25 cellular contexts compared by ENCODE assay signal in genomic region chr1:156776942-156777341, GRCh38. TPM values are rescaled to one million over a fixed set of nuclear protein-coding genes. Genes with fewer than 3 reads are reported as not detected.
DNase-seq lines count a peak whose midpoint lies in the region; ATAC-seq, FAIRE-seq and TF ChIP-seq lines count a peak whose summit lies in the region.
"Had no signal": no experiment of that assay in that cellular context is flagged by ENCODE, and none has a peak within 500 bp of the region (broad histone marks: within the 10 kb centered on the region; RNA-seq: fewer than 3 reads in every experiment).

No MANE protein-coding gene starts in this region.

- H3K27ac Mint-ChIP-seq in natural killer cell (peak overlapping the region; percentile 16 to 60), H9 (0 out of 7 replicates have a peak overlapping the region, but pooled peaks of 1 of the 3 experiments have one; percentile 1)
- H3K27ac Mint-ChIP-seq in natural killer cell treated with Interleukin-12 subunit alpha and Interleukin-12 subunit beta and Interleukin-15 and Interleukin-18, amount 100 ng/mL, for 72 hours = peak overlapping the region in 1 of 2 donors; percentile 6
- peak overlapping the region; percentile 10 for H3K27ac Mint-ChIP-seq in stimulated activated effector memory CD8-positive, alpha-beta T cell treated with anti-CD3 and anti-CD28 coated beads, Interleukin-12 subunit alpha, Interleukin-12 subunit beta, amount 100 ng/mL, for 72 hours
- H3K27ac Mint-ChIP-seq: activated naive CD8-positive, alpha-beta T cell; progenitor cell of endocrine pancreas had no signal

- H4K5ac ChIP-seq in H9 (ENCODE audit: insufficient read length, low read depth, low read length) = no peak overlapping the region

- H3K4me2 ChIP-seq in K562 (ENCODE audit: insufficient read depth, low read length) = no peak overlapping the region
- no peak overlapping the region for H3K4me2 ChIP-seq in H9 (ENCODE audit: insufficient read depth, insufficient read length, low read length)
- H3K4me2 ChIP-seq: hepatocyte had no signal

- H3K79me2 ChIP-seq in K562 (ENCODE audit: control insufficient read depth, insufficient read depth, low read length) (peaks cover 91% of the 10 kb centered on the region), H9 (ENCODE audit: insufficient read depth, low read length) (peaks cover 22% of the 10 kb centered on the region; the same call in 1 of the 2 replicates)

- no peak for TF ChIP-seq POLR2A in K562 (conservative IDR thresholded peaks at IDR 0.05)

- no peak for TF ChIP-seq RAD21 in K562 (CRISPR knock-in tag; conservative IDR thresholded peaks at IDR 0.05 in 1 of 2, IDR thresholded peaks at IDR 0.05 in 1 of 2)

- H3K18ac ChIP-seq in H9 (ENCODE audit: insufficient read length, low read depth, low read length) = no peak overlapping the region

- DNase-seq in natural killer cell = no peak
- DNase-seq in natural killer cell treated with Interleukin-12 subunit alpha and Interleukin-12 subunit beta and Interleukin-15 and Interleukin-18, amount 100 ng/mL, for 72 hours (ENCODE audit: low spot score) = no peak
- DNase-seq in K562 (ENCODE audit: extremely low read depth in 1 of 4, low spot score in 3 of 4) = no peak
- DNase-seq in stimulated activated effector memory CD8-positive, alpha-beta T cell treated with anti-CD3 and anti-CD28 coated beads, Interleukin-12 subunit alpha, Interleukin-12 subunit beta, amount 100 ng/mL, for 72 hours (ENCODE audit: low spot score in 2 of 2) = no peak
- no peak for DNase-seq in H9
- DNase-seq: activated CD4-positive, alpha-beta T cell treated with anti-CD3 and anti-CD28 coated beads, Interleukin-2, amount 50 U/mL, for 1 hour; COR-L47; KBM-7; lower lobe of right lung; NCI-H1048; NCI-H2081; NK-92 treated with Interleukin-12 subunit alpha and Interleukin-12 subunit beta, amount 100 ng/mL, for 24 hours; stimulated activated CD8-positive, alpha-beta memory T cell treated with anti-CD3 and anti-CD28 coated beads, Interleukin-4, amount 100 ng/mL, for 48 hours; substantia nigra; uterus had no signal

- no peaks in the 10 kb centered on the region for H3K9me1 ChIP-seq in K562 (ENCODE audit: control insufficient read depth, insufficient read depth, low read length)

- POLR2A ChIA-PET in K562 (lab: Yijun Ruan, JAX) = interaction anchor here (0.8 to 1.3 kb wide), 6 partner anchors 10 to 36 kb away, joined by 3 to 4 read pairs (median 4); partner anchors contain the start of genes MRPL24 and PRCC

- H2AFZ ChIP-seq in K562 (ENCODE audit: low read depth, low read length) (no peak overlapping the region), H9 (ENCODE audit: low read length) (no peak overlapping the region)
- H2AFZ ChIP-seq: hepatocyte had no signal

- H3K4me1 ChIP-seq in K562 (replicated peaks in 1 of 2; ENCODE audit: control insufficient read depth in 2 of 2, insufficient read depth in 2 of 2, low read length in 2 of 2) (peaks cover 16 to 31% of the 10 kb centered on the region in 2 experiments), H9 (ENCODE audit: insufficient read depth, low read length) (no peaks in the 10 kb centered on the region)
- H3K4me1 ChIP-seq: uterus had no signal

- no TSS peak for BruUV-seq in K562 (replicated peaks; lab: Mats Ljungman, UMichigan)

- no peak overlapping the region for H2AK5ac ChIP-seq in H9 (ENCODE audit: insufficient read length, low read length)

- H3T11ph ChIP-seq in H9 (ENCODE audit: low read length) = no peak overlapping the region

- 54% methylated on average over 4 of the region's 4 CpGs for WGBS in K562 (ENCODE audit: insufficient coverage, low coverage, missing lambda C conversion rate)
- WGBS in H9 (ENCODE audit: extremely low coverage, insufficient read length, low lambda C conversion rate) = no CpG with 5 or more reads among the region's 4 CpGs

- intact Hi-C loops in natural killer cell (cut with micrococcal nuclease) = no loop called here
- intact Hi-C loops in K562 (cut with micrococcal nuclease) = no loop called here

- ATAC-seq in natural killer cell (no peak), K562 (peak; percentile 52; the same call in 2 of the 3 replicates), HG02759 (IDR thresholded peaks at IDR 0.05; ENCODE audit: unreplicated experiment) (no peak)
- no peak for ATAC-seq in natural killer cell treated with Interleukin-12 subunit alpha and Interleukin-12 subunit beta and Interleukin-15 and Interleukin-18, amount 100 ng/mL, for 72 hours
- no peak for ATAC-seq in stimulated activated effector memory CD8-positive, alpha-beta T cell treated with anti-CD3 and anti-CD28 coated beads, Interleukin-12 subunit alpha, Interleukin-12 subunit beta, amount 100 ng/mL, for 72 hours
- ATAC-seq: lower lobe of right lung, Right ventricle myocardium inferior had no signal

- H3K23me2 ChIP-seq in H9 (ENCODE audit: insufficient read length, low read depth, low read length, poor library complexity, severe bottlenecking) = no peaks in the 10 kb centered on the region

- peak overlapping the region in 1 of 2 experiments; percentile 18; a peak in 1 of 4 replicates for H3K9ac ChIP-seq in K562 (ENCODE audit: insufficient read depth in 1 of 2, low read depth in 2 of 2, low read length in 2 of 2)
- no peak overlapping the region for H3K9ac ChIP-seq in H9 (ENCODE audit: extremely low read depth, insufficient read length, low read length)

- in situ Hi-C loops in K562 (cut with MboI) = no loop called here

- H3K27me3 Mint-ChIP-seq in natural killer cell (ENCODE audit: low read depth in 2 of 2) (no peaks in the 10 kb centered on the region), H9 (ENCODE audit: low read depth) (no peaks in the 10 kb centered on the region)
- H3K27me3 Mint-ChIP-seq in natural killer cell treated with Interleukin-12 subunit alpha and Interleukin-12 subunit beta and Interleukin-15 and Interleukin-18, amount 100 ng/mL, for 72 hours = no peaks in the 10 kb centered on the region
- H3K27me3 Mint-ChIP-seq: activated naive CD8-positive, alpha-beta T cell; progenitor cell of endocrine pancreas had no signal

- H3K9me3 ChIP-seq in K562 (replicated peaks; ENCODE audit: control insufficient read depth, insufficient read depth, low read depth, low read length) (no peaks in the 10 kb centered on the region), H9 (ENCODE audit: control insufficient read depth, low read depth, low read length) (no peaks in the 10 kb centered on the region)
- H3K9me3 ChIP-seq: lower lobe of right lung, uterus had no signal

- no peak overlapping the region for H3K56ac ChIP-seq in H9 (ENCODE audit: insufficient read length, low read depth, low read length)

- no peak overlapping the region for H3K27ac ChIP-seq in K562 (ENCODE audit: extremely low read depth, low read depth, low read length)
- H3K27ac ChIP-seq in H9 (ENCODE audit: insufficient read length, low read depth, low read length) = no peak overlapping the region
- H3K27ac ChIP-seq: coronary artery, hepatocyte, lower lobe of right lung, uterus had no signal

- H3K79me1 ChIP-seq in H9 (ENCODE audit: insufficient read depth, low read depth, low read length, poor library complexity, severe bottlenecking) = peaks cover 19% of the 10 kb centered on the region

- no peak overlapping the region for H2BK5ac ChIP-seq in H9 (ENCODE audit: insufficient read length, low read length)

- H4K8ac ChIP-seq in H9 (replicated peaks; ENCODE audit: insufficient read length, low read depth, low read length) = no peak overlapping the region

- no peak overlapping the region for H4K91ac ChIP-seq in H9 (ENCODE audit: insufficient read length, low read depth, low read length)

- H3K4me1 Mint-ChIP-seq in natural killer cell = peaks cover 44 to 52% of the 10 kb centered on the region in 2 donors
- H3K4me1 Mint-ChIP-seq in natural killer cell treated with Interleukin-12 subunit alpha and Interleukin-12 subunit beta and Interleukin-15 and Interleukin-18, amount 100 ng/mL, for 72 hours (ENCODE audit: low read depth in 2 of 2) = peaks cover 40 to 54% of the 10 kb centered on the region in 2 donors
- H3K4me1 Mint-ChIP-seq in stimulated activated effector memory CD8-positive, alpha-beta T cell treated with anti-CD3 and anti-CD28 coated beads, Interleukin-12 subunit alpha, Interleukin-12 subunit beta, amount 100 ng/mL, for 72 hours = peaks cover 61% of the 10 kb centered on the region
- peaks cover 0 to 7% of the 10 kb centered on the region in 2 experiments; a peak in 2 of 4 replicates for H3K4me1 Mint-ChIP-seq in H9

- CTCF ChIA-PET in K562 (lab: Yijun Ruan, JAX; ENCODE audit: low intra/inter-chr PET ratio) = no interaction called here

- no peak overlapping the region for H2BK15ac ChIP-seq in H9 (ENCODE audit: low read depth, low read length)

- no peak overlapping the region for H3K4ac ChIP-seq in H9 (ENCODE audit: low read depth, low read length)

- H2BK12ac ChIP-seq in H9 (ENCODE audit: insufficient read length, low read depth, low read length) = no peak overlapping the region

- H3K36me3 Mint-ChIP-seq in natural killer cell (peaks cover 5% of the 10 kb centered on the region), H9 (ENCODE audit: insufficient read depth in 1 of 3, low read depth in 3 of 3) (peaks cover 3 to 25% (median 15%) of the 10 kb centered on the region in 3 experiments; a peak in 6 of 7 replicates)
- H3K36me3 Mint-ChIP-seq in natural killer cell treated with Interleukin-12 subunit alpha and Interleukin-12 subunit beta and Interleukin-15 and Interleukin-18, amount 100 ng/mL, for 72 hours = peaks cover 10% of the 10 kb centered on the region
- H3K36me3 Mint-ChIP-seq in stimulated activated effector memory CD8-positive, alpha-beta T cell treated with anti-CD3 and anti-CD28 coated beads, Interleukin-12 subunit alpha, Interleukin-12 subunit beta, amount 100 ng/mL, for 72 hours = peaks cover 89% of the 10 kb centered on the region

- TF ChIP-seq CTCF in natural killer cell (IDR thresholded peaks at IDR 0.05) (no peak), K562 (IDR thresholded peaks at IDR 0.05 in 2 of 3, conservative IDR thresholded peaks at IDR 0.05 in 1 of 3; ENCODE audit: insufficient read depth in 2 of 3, low read depth in 1 of 3, low read length in 3 of 3) (no peak), H9 (conservative IDR thresholded peaks at IDR 0.05) (no peak)

- H3K36me3 ChIP-seq in K562 (ENCODE audit: control insufficient read depth, insufficient read depth, low read length) = peaks cover 52% of the 10 kb centered on the region; the same call in 2 of the 3 replicates
- H3K36me3 ChIP-seq: uterus had no signal

- no peak for FAIRE-seq in K562 (lab: Jason Lieb, UNC)
- FAIRE-seq: H54, islet of Langerhans had no signal

- H3K23ac ChIP-seq in H9 (ENCODE audit: insufficient read length, low read depth, low read length) = no peak overlapping the region

- H3K14ac ChIP-seq in H9 (ENCODE audit: insufficient read depth, low read length) = no peak overlapping the region

- H3K27me3 ChIP-seq in K562 (ENCODE audit: control insufficient read depth in 2 of 2, insufficient read depth in 2 of 2, low read length in 2 of 2) (no peaks in the 10 kb centered on the region), H9 (ENCODE audit: insufficient read depth, low read length) (no peaks in the 10 kb centered on the region)
- H3K27me3 ChIP-seq: hepatocyte, uterus had no signal

- no peak for TF ChIP-seq EP300 in K562 (IDR thresholded peaks at IDR 0.05; ENCODE audit: low read length)

- no peak overlapping the region for H2BK120ac ChIP-seq in H9 (ENCODE audit: low read depth, low read length, poor library complexity, severe bottlenecking)

- H2BK20ac ChIP-seq in H9 (ENCODE audit: low read depth, low read length, poor library complexity, severe bottlenecking) = no peak overlapping the region

- H3K4me3 ChIP-seq in K562 = no peak overlapping the region
- H3K4me3 ChIP-seq: coronary artery, hepatocyte, lower lobe of right lung, uterus had no signal

- no peak overlapping the region for H3K4me3 Mint-ChIP-seq in natural killer cell
- no peak overlapping the region for H3K4me3 Mint-ChIP-seq in natural killer cell treated with Interleukin-12 subunit alpha and Interleukin-12 subunit beta and Interleukin-15 and Interleukin-18, amount 100 ng/mL, for 72 hours
- no peak overlapping the region for H3K4me3 Mint-ChIP-seq in stimulated activated effector memory CD8-positive, alpha-beta T cell treated with anti-CD3 and anti-CD28 coated beads, Interleukin-12 subunit alpha, Interleukin-12 subunit beta, amount 100 ng/mL, for 72 hours
- H3K4me3 Mint-ChIP-seq in H9 = no peak overlapping the region
- H3K4me3 Mint-ChIP-seq: nephron had no signal

- peaks cover 13% of the 10 kb centered on the region; the same call in 1 of the 2 replicates for H4K20me1 ChIP-seq in K562 (replicated peaks; ENCODE audit: control insufficient read depth, insufficient read depth, low read length)
- H4K20me1 ChIP-seq in H9 (ENCODE audit: control insufficient read depth, insufficient read depth, insufficient read length) = no peaks in the 10 kb centered on the region

- H3K9me3 Mint-ChIP-seq in natural killer cell = no peaks in the 10 kb centered on the region
- no peaks in the 10 kb centered on the region for H3K9me3 Mint-ChIP-seq in natural killer cell treated with Interleukin-12 subunit alpha and Interleukin-12 subunit beta and Interleukin-15 and Interleukin-18, amount 100 ng/mL, for 72 hours
- H3K9me3 Mint-ChIP-seq in stimulated activated effector memory CD8-positive, alpha-beta T cell treated with anti-CD3 and anti-CD28 coated beads, Interleukin-12 subunit alpha, Interleukin-12 subunit beta, amount 100 ng/mL, for 72 hours = no peaks in the 10 kb centered on the region
- no peaks in the 10 kb centered on the region for H3K9me3 Mint-ChIP-seq in H9
- H3K9me3 Mint-ChIP-seq: nephron had no signal

RNA-seq across cellular contexts. Expression of gene PRCC, which starts 9.6 kb away (rescaled TPM):
- total RNA-seq in natural killer cell = 10 to 100 TPM; 66.5 to 92.4 (median 69.1) TPM
- 100 to 1,000 TPM in 1 of 2 donors, 10 to 100 TPM in 1; 86.2 to 116 TPM for total RNA-seq in natural killer cell treated with Interleukin-12 subunit alpha and Interleukin-12 subunit beta and Interleukin-15 and Interleukin-18, amount 100 ng/mL, for 72 hours
- total RNA-seq in K562 (2011; cell fraction: chromatin; rRNA removed; ENCODE audit: low replicate concordance) = 111 and 116 TPM in 2 replicates
- 71.5 and 89.1 TPM in 2 replicates for total RNA-seq in K562 (2011; cell fraction: nucleolus; rRNA removed)
- total RNA-seq in K562 (2011; cell fraction: nucleoplasm; rRNA removed) = 86.8 and 90.6 TPM in 2 replicates
- 51.0 and 86.2 TPM in 2 replicates for total RNA-seq in K562 (2014; rRNA removed)
- 32.1 and 35.1 TPM in 2 replicates for total RNA-seq in K562 (2014; rRNA removed; fragmentation: Illumina TruSeq; extraction: Trizol)
- total RNA-seq in K562 (2015; rRNA removed; fragmentation: Illumina TruSeq; extraction: Trizol) = 35.8 and 41.1 TPM in 2 replicates
- 85.3 and 89.5 TPM in 2 replicates for total RNA-seq in K562 (2021)
- 38.8 and 70.2 TPM in 2 replicates for polyA plus RNA-seq in K562 (2011; rRNA removed)
- 75.7 and 85.5 TPM in 2 replicates for polyA plus RNA-seq in K562 (2011; cell fraction: cytosol; rRNA removed)
- 64.3 and 89.5 TPM in 2 replicates for polyA plus RNA-seq in K562 (2011; cell fraction: nucleus; rRNA removed)
- 58.6 and 81.0 TPM in 2 replicates for polyA plus RNA-seq in K562 (2012)
- 133 and 201 TPM in 2 replicates for polyA plus RNA-seq in K562 (2014; fragmentation: Illumina TruSeq; extraction: Trizol)
- polyA plus RNA-seq in K562 (2014; fragmentation: Nextera tagmentation; extraction: Ambion mirVana) = 10 to 100 TPM; 23.9 to 25.5 TPM
- 53.6 and 68.0 TPM in 2 replicates for polyA plus RNA-seq in K562 (2014; rRNA removed)
- 66.4 and 76.9 TPM in 2 replicates for polyA minus RNA-seq in K562 (2011; rRNA and poly(A)+ RNA removed)
- 41.1 and 58.4 TPM in 2 replicates for polyA minus RNA-seq in K562 (2011; cell fraction: cytosol; rRNA and poly(A)+ RNA removed)
- polyA minus RNA-seq in K562 (2011; cell fraction: nucleus; rRNA and poly(A)+ RNA removed) = 21.8 and 33.0 TPM in 2 replicates
- total RNA-seq in H9 (2021) = 129 TPM in 2 replicates

RNA-seq across cellular contexts. Expression of gene HDGF, which starts 25.5 kb away (rescaled TPM):
- total RNA-seq in natural killer cell (100 to 1,000 TPM in 1 of 3 donors, 10 to 100 TPM in 2; 95.3 to 110 (median 96.6) TPM), K562 (2014; rRNA removed) (470 and 501 TPM in 2 replicates), K562 (2014; rRNA removed; fragmentation: Illumina TruSeq; extraction: Trizol) (400 and 403 TPM in 2 replicates), K562 (2015; rRNA removed; fragmentation: Illumina TruSeq; extraction: Trizol) (392 and 404 TPM in 2 replicates), K562 (2021) (390 and 425 TPM in 2 replicates), H9 (2021) (308 and 310 TPM in 2 replicates)
- 100 to 1,000 TPM; 208 to 308 TPM for total RNA-seq in natural killer cell treated with Interleukin-12 subunit alpha and Interleukin-12 subunit beta and Interleukin-15 and Interleukin-18, amount 100 ng/mL, for 72 hours
- total RNA-seq in K562 (2011; cell fraction: chromatin; rRNA removed; ENCODE audit: low replicate concordance) = 54.5 and 99.5 TPM in 2 replicates
- total RNA-seq in K562 (2011; cell fraction: nucleolus; rRNA removed) = 73.4 and 78.6 TPM in 2 replicates
- 87.7 and 114 TPM in 2 replicates for total RNA-seq in K562 (2011; cell fraction: nucleoplasm; rRNA removed)
- polyA plus RNA-seq in K562 (2011; rRNA removed) (224 and 310 TPM in 2 replicates), K562 (2014; fragmentation: Illumina TruSeq; extraction: Trizol) (507 and 601 TPM in 2 replicates), K562 (2014; fragmentation: Nextera tagmentation; extraction: Ambion mirVana) (10 to 100 TPM; 38.8 to 41.8 TPM), K562 (2014; rRNA removed) (358 and 372 TPM in 2 replicates)
- 174 and 175 TPM in 2 replicates for polyA plus RNA-seq in K562 (2011; cell fraction: cytosol; rRNA removed)
- polyA plus RNA-seq in K562 (2011; cell fraction: nucleus; rRNA removed) = 182 and 185 TPM in 2 replicates
- polyA plus RNA-seq in K562 (2012) = 190 and 267 TPM in 2 replicates
- 142 and 177 TPM in 2 replicates for polyA minus RNA-seq in K562 (2011; rRNA and poly(A)+ RNA removed)
- polyA minus RNA-seq in K562 (2011; cell fraction: cytosol; rRNA and poly(A)+ RNA removed) = 120 and 140 TPM in 2 replicates
- polyA minus RNA-seq in K562 (2011; cell fraction: nucleus; rRNA and poly(A)+ RNA removed) = 33.7 and 57.2 TPM in 2 replicates

RNA-seq across cellular contexts. Expression of gene MRPL24, which starts 36.1 kb away (rescaled TPM):
- total RNA-seq in natural killer cell (10 to 100 TPM; 15.9 to 19.7 (median 18.7) TPM), K562 (2014; rRNA removed) (103 and 134 TPM in 2 replicates), K562 (2014; rRNA removed; fragmentation: Illumina TruSeq; extraction: Trizol) (91.6 and 91.8 TPM in 2 replicates), K562 (2015; rRNA removed; fragmentation: Illumina TruSeq; extraction: Trizol) (105 and 113 TPM in 2 replicates), K562 (2021) (74.0 and 74.3 TPM in 2 replicates), H9 (2021) (27.3 and 29.0 TPM in 2 replicates)
- 10 to 100 TPM; 52.9 to 71.2 TPM for total RNA-seq in natural killer cell treated with Interleukin-12 subunit alpha and Interleukin-12 subunit beta and Interleukin-15 and Interleukin-18, amount 100 ng/mL, for 72 hours
- 8.3 and 22.8 TPM in 2 replicates for total RNA-seq in K562 (2011; cell fraction: chromatin; rRNA removed; ENCODE audit: low replicate concordance)
- total RNA-seq in K562 (2011; cell fraction: nucleolus; rRNA removed) = 18.7 and 20.3 TPM in 2 replicates
- total RNA-seq in K562 (2011; cell fraction: nucleoplasm; rRNA removed) = 15.8 and 16.2 TPM in 2 replicates
- polyA plus RNA-seq in K562 (2011; rRNA removed) (97.5 and 101 TPM in 2 replicates), K562 (2014; fragmentation: Illumina TruSeq; extraction: Trizol) (153 and 163 TPM in 2 replicates), K562 (2014; fragmentation: Nextera tagmentation; extraction: Ambion mirVana) (100 to 1,000 TPM; 206 to 267 TPM), K562 (2014; rRNA removed) (115 and 141 TPM in 2 replicates)
- polyA plus RNA-seq in K562 (2011; cell fraction: cytosol; rRNA removed) = 66.6 and 77.0 TPM in 2 replicates
- 59.6 and 61.8 TPM in 2 replicates for polyA plus RNA-seq in K562 (2011; cell fraction: nucleus; rRNA removed)
- 90.5 and 117 TPM in 2 replicates for polyA plus RNA-seq in K562 (2012)
- 43.9 and 56.9 TPM in 2 replicates for polyA minus RNA-seq in K562 (2011; rRNA and poly(A)+ RNA removed)
- 23.8 and 27.5 TPM in 2 replicates for polyA minus RNA-seq in K562 (2011; cell fraction: cytosol; rRNA and poly(A)+ RNA removed)
- polyA minus RNA-seq in K562 (2011; cell fraction: nucleus; rRNA and poly(A)+ RNA removed) = 9.4 and 12.0 TPM in 2 replicates

RNA-seq across cellular contexts. Expression of gene SH2D2A, which starts 39.7 kb away (rescaled TPM):
- total RNA-seq in natural killer cell (100 to 1,000 TPM; 155 to 324 (median 312) TPM), K562 (2014; rRNA removed) (27.7 and 36.0 TPM in 2 replicates), K562 (2014; rRNA removed; fragmentation: Illumina TruSeq; extraction: Trizol) (4.8 and 6.9 TPM in 2 replicates), K562 (2015; rRNA removed; fragmentation: Illumina TruSeq; extraction: Trizol) (6.3 and 8.4 TPM in 2 replicates), K562 (2021) (33.6 TPM in 2 replicates), H9 (2021) (2.0 and 2.5 TPM in 2 replicates)
- 100 to 1,000 TPM; 153 to 188 TPM for total RNA-seq in natural killer cell treated with Interleukin-12 subunit alpha and Interleukin-12 subunit beta and Interleukin-15 and Interleukin-18, amount 100 ng/mL, for 72 hours
- 15.3 and 26.9 TPM in 2 replicates for total RNA-seq in K562 (2011; cell fraction: chromatin; rRNA removed; ENCODE audit: low replicate concordance)
- total RNA-seq in K562 (2011; cell fraction: nucleolus; rRNA removed) = 16.2 and 18.2 TPM in 2 replicates
- 20.7 and 27.8 TPM in 2 replicates for total RNA-seq in K562 (2011; cell fraction: nucleoplasm; rRNA removed)
- polyA plus RNA-seq in K562 (2011; rRNA removed) (5.7 and 9.7 TPM in 2 replicates), K562 (2014; fragmentation: Illumina TruSeq; extraction: Trizol) (20.0 and 21.2 TPM in 2 replicates), K562 (2014; fragmentation: Nextera tagmentation; extraction: Ambion mirVana) (1 to 10 TPM in 1 of 2 experiments, under 1 TPM in 1; 0.89 to 1.1 TPM), K562 (2014; rRNA removed) (20.8 and 21.4 TPM in 2 replicates)
- 12.6 and 29.0 TPM in 2 replicates for polyA plus RNA-seq in K562 (2011; cell fraction: cytosol; rRNA removed)
- 10.6 and 25.9 TPM in 2 replicates for polyA plus RNA-seq in K562 (2011; cell fraction: nucleus; rRNA removed)
- polyA plus RNA-seq in K562 (2012) = 30.7 and 34.5 TPM in 2 replicates
- 2.2 and 4.8 TPM in 2 replicates for polyA minus RNA-seq in K562 (2011; rRNA and poly(A)+ RNA removed)
- 11.6 and 16.2 TPM in 2 replicates for polyA minus RNA-seq in K562 (2011; cell fraction: cytosol; rRNA and poly(A)+ RNA removed)
- 10.4 and 13.3 TPM in 2 replicates for polyA minus RNA-seq in K562 (2011; cell fraction: nucleus; rRNA and poly(A)+ RNA removed)
- total RNA-seq: fibroblast of villous mesenchyme, progenitor cell of endocrine pancreas had no signal

RNA-seq across cellular contexts. Expression of gene ISG20L2, which starts 48.4 kb away (rescaled TPM):
- total RNA-seq in natural killer cell (10 to 100 TPM; 60.3 to 71.9 (median 68.7) TPM), K562 (2014; rRNA removed) (34.3 and 40.7 TPM in 2 replicates), K562 (2014; rRNA removed; fragmentation: Illumina TruSeq; extraction: Trizol) (57.7 and 59.6 TPM in 2 replicates), K562 (2015; rRNA removed; fragmentation: Illumina TruSeq; extraction: Trizol) (52.6 and 53.3 TPM in 2 replicates), K562 (2021) (46.3 and 50.3 TPM in 2 replicates), H9 (2021) (52.4 and 57.6 TPM in 2 replicates)
- 10 to 100 TPM; 67.5 to 97.5 TPM for total RNA-seq in natural killer cell treated with Interleukin-12 subunit alpha and Interleukin-12 subunit beta and Interleukin-15 and Interleukin-18, amount 100 ng/mL, for 72 hours
- total RNA-seq in K562 (2011; cell fraction: chromatin; rRNA removed; ENCODE audit: low replicate concordance) = 62.5 and 90.4 TPM in 2 replicates
- 49.1 and 64.9 TPM in 2 replicates for total RNA-seq in K562 (2011; cell fraction: nucleolus; rRNA removed)
- 55.7 and 64.4 TPM in 2 replicates for total RNA-seq in K562 (2011; cell fraction: nucleoplasm; rRNA removed)
- polyA plus RNA-seq in K562 (2011; rRNA removed) (59.5 and 63.8 TPM in 2 replicates), K562 (2014; fragmentation: Illumina TruSeq; extraction: Trizol) (100 and 130 TPM in 2 replicates), K562 (2014; fragmentation: Nextera tagmentation; extraction: Ambion mirVana) (10 to 100 TPM; 21.3 to 50.3 TPM), K562 (2014; rRNA removed) (41.5 and 50.9 TPM in 2 replicates)
- 60.2 and 77.5 TPM in 2 replicates for polyA plus RNA-seq in K562 (2011; cell fraction: cytosol; rRNA removed)
- 23.1 and 28.0 TPM in 2 replicates for polyA plus RNA-seq in K562 (2011; cell fraction: nucleus; rRNA removed)
- 45.7 and 45.9 TPM in 2 replicates for polyA plus RNA-seq in K562 (2012)
- 52.8 and 62.8 TPM in 2 replicates for polyA minus RNA-seq in K562 (2011; rRNA and poly(A)+ RNA removed)
- polyA minus RNA-seq in K562 (2011; cell fraction: cytosol; rRNA and poly(A)+ RNA removed) = 23.6 and 28.9 TPM in 2 replicates
- 21.1 and 35.4 TPM in 2 replicates for polyA minus RNA-seq in K562 (2011; cell fraction: nucleus; rRNA and poly(A)+ RNA removed)
